Comparison of ENCODE assay signal across 32 cellular contexts in genomic region chr12:38516418-38516817, GRCh38.
DNase-seq lines count a peak whose midpoint lies in the region; ATAC-seq, FAIRE-seq and TF ChIP-seq lines count a peak whose summit lies in the region.
"Had no signal": no experiment of that assay in that cellular context is flagged by ENCODE, and none has a peak within 500 bp of the region (broad histone marks: within the 10 kb centered on the region; RNA-seq: fewer than 3 reads in every experiment).

No MANE protein-coding gene starts in this region.

- H3K27me3 Mint-ChIP-seq in endodermal cell (ENCODE audit: insufficient read depth) (no peaks in the 10 kb centered on the region), neural progenitor cell (ENCODE audit: insufficient read depth, low read depth) (peaks cover 2% of the 10 kb centered on the region), type B pancreatic cell (no peaks in the 10 kb centered on the region)
- H3K27me3 Mint-ChIP-seq: CD4-positive, alpha-beta memory T cell had no signal

- H3F3A ChIP-seq in neural progenitor cell (ENCODE audit: low read depth) (peaks cover 8% of the 10 kb centered on the region), smooth muscle cell (ENCODE audit: low read depth) (peaks cover 3% of the 10 kb centered on the region), PC-3 (ENCODE audit: low read length, unreplicated experiment) (no peaks in the 10 kb centered on the region)

- BruUV-seq in PC-3 (replicated peaks; lab: Mats Ljungman, UMichigan): no TSS peak

- H3K9ac ChIP-seq in endodermal cell (ENCODE audit: extremely low read depth, low read length, poor library complexity, severe bottlenecking): no peak overlapping the region
- no peak overlapping the region for H3K9ac ChIP-seq in neural progenitor cell
- no peak overlapping the region for H3K9ac ChIP-seq in smooth muscle cell (ENCODE audit: low read depth)
- no peak overlapping the region for H3K9ac ChIP-seq in PC-3 (ENCODE audit: low read length)

- H2AFZ ChIP-seq in neural progenitor cell (replicated peaks) (no peak overlapping the region), smooth muscle cell (ENCODE audit: low read depth) (no peak overlapping the region), PC-3 (ENCODE audit: low read length) (no peak overlapping the region)

- H3K79me2 ChIP-seq in neural progenitor cell (ENCODE audit: low read depth) (no peaks in the 10 kb centered on the region), smooth muscle cell (ENCODE audit: low read depth) (no peaks in the 10 kb centered on the region), PC-3 (ENCODE audit: low read length) (no peaks in the 10 kb centered on the region)

- H3K4me3 Mint-ChIP-seq in endodermal cell (no peak overlapping the region), neural progenitor cell (no peak overlapping the region), type B pancreatic cell (no peak overlapping the region)
- H3K4me3 Mint-ChIP-seq: CD4-positive, alpha-beta memory T cell had no signal

- no peak for ATAC-seq in PC-3
- ATAC-seq: HCT116, K562, Panc1 had no signal

- CTCF ChIA-PET in PC-3 (lab: Charles Lee): no interaction called here

- H3K27ac Mint-ChIP-seq in endodermal cell (no peak overlapping the region), neural progenitor cell (peak overlapping the region; percentile 98), type B pancreatic cell (no peak overlapping the region)
- H3K27ac Mint-ChIP-seq: CD4-positive, alpha-beta memory T cell had no signal

- H4K20me1 ChIP-seq in neural progenitor cell (ENCODE audit: low read depth): no peaks in the 10 kb centered on the region
- H4K20me1 ChIP-seq in smooth muscle cell (ENCODE audit: low read depth): no peaks in the 10 kb centered on the region
- no peaks in the 10 kb centered on the region for H4K20me1 ChIP-seq in PC-3 (ENCODE audit: low read length)

- no peak for TF ChIP-seq CTCF in endodermal cell (conservative IDR thresholded peaks at IDR 0.05)
- TF ChIP-seq CTCF in neural progenitor cell (IDR thresholded peaks at IDR 0.05): no peak
- TF ChIP-seq CTCF in smooth muscle cell (IDR thresholded peaks at IDR 0.05; ENCODE audit: borderline replicate concordance, insufficient read depth, poor library complexity, severe bottlenecking): no peak
- TF ChIP-seq CTCF in type B pancreatic cell (conservative IDR thresholded peaks at IDR 0.05): no peak
- TF ChIP-seq CTCF in PC-3 (conservative IDR thresholded peaks at IDR 0.05; ENCODE audit: low read depth, low read length): no peak

- H3K27ac ChIP-seq in endodermal cell (ENCODE audit: low read depth, low read length) (peak overlapping the region; percentile 25), neural progenitor cell (peak overlapping the region; percentile 89), smooth muscle cell (ENCODE audit: low read depth) (no peak overlapping the region), PC-3 (ENCODE audit: low read length) (no peak overlapping the region)
- H3K27ac ChIP-seq: HL-60, RWPE1 had no signal

- intact Hi-C loops in PC-3 (cut with micrococcal nuclease): no loop called here

- DNase-seq in OCI-M1 (lab: John Stamatoyannopoulos, UW) (peak; percentile 37), endodermal cell (no peak), neural progenitor cell (ENCODE audit: low spot score) (peak; percentile 57), smooth muscle cell (lab: John Stamatoyannopoulos, UW; ENCODE audit: unreplicated experiment) (no peak), urothelium cell line (ENCODE audit: low spot score) (no peak), type B pancreatic cell (ENCODE audit: extremely low spot score, unreplicated experiment) (no peak), PC-3 (no peak), HK-2 (ENCODE audit: unreplicated experiment) (no peak)
- DNase-seq: C1 segment of cervical spinal cord; Caco-2; CD4-positive, alpha-beta memory T cell; DMS 273 treated with DMSO at 0.1 percent for 48 hours; DMS79; EL; GDM1; Kasumi-1; NCI-H1092 treated with DMSO at 0.1 percent for 48 hours; NCI-H1436; NCI-H187; NCI-H2081 treated with DMSO at 0.1 percent for 48 hours; NCI-H2171; NCI-H345; NCI-H510A treated with DMSO at 0.1 percent for 48 hours; NK-92 treated with Interleukin-12 subunit alpha and Interleukin-12 subunit beta, amount 100 ng/mL, for 24 hours; SHP77 had no signal

- H3K4me1 Mint-ChIP-seq in endodermal cell: peaks cover 9% of the 10 kb centered on the region
- H3K4me1 Mint-ChIP-seq in neural progenitor cell: peaks cover 21% of the 10 kb centered on the region
- H3K4me1 Mint-ChIP-seq in type B pancreatic cell (ENCODE audit: unreplicated experiment): no peaks in the 10 kb centered on the region
- H3K4me1 Mint-ChIP-seq: CD4-positive, alpha-beta memory T cell had no signal

- peaks cover 5% of the 10 kb centered on the region for H3K9me3 ChIP-seq in endodermal cell (ENCODE audit: control insufficient read depth, low read length)
- no peaks in the 10 kb centered on the region for H3K9me3 ChIP-seq in neural progenitor cell (ENCODE audit: low read depth)
- H3K9me3 ChIP-seq in smooth muscle cell (replicated peaks; ENCODE audit: low read depth): no peaks in the 10 kb centered on the region
- no peaks in the 10 kb centered on the region for H3K9me3 ChIP-seq in PC-3 (ENCODE audit: low read length)
- H3K9me3 ChIP-seq: Caco-2 had no signal

- no peaks in the 10 kb centered on the region for H3K4me1 ChIP-seq in endodermal cell (ENCODE audit: control insufficient read depth, insufficient read depth, low read length)
- H3K4me1 ChIP-seq in neural progenitor cell: peaks cover 25% of the 10 kb centered on the region
- H3K4me1 ChIP-seq in smooth muscle cell (ENCODE audit: low read depth): peaks cover 33% of the 10 kb centered on the region
- H3K4me1 ChIP-seq in PC-3 (ENCODE audit: insufficient read depth, low read length): no peaks in the 10 kb centered on the region
- H3K4me1 ChIP-seq: Caco-2 had no signal

- WGBS in endodermal cell (ENCODE audit: insufficient coverage in 1 of 2, insufficient read length in 1 of 2), 2 experiments: 67 to 80% methylated on average over 1 to 2 of the region's 2 CpGs
- WGBS in smooth muscle cell (ENCODE audit: low lambda C conversion rate): 28% methylated on average over 2 of the region's 2 CpGs

- no peaks in the 10 kb centered on the region for H3K9me2 ChIP-seq in PC-3 (replicated peaks; ENCODE audit: low read length)

- no peak for FAIRE-seq in urothelium cell line (lab: Jason Lieb, UNC)
- FAIRE-seq: GM12878, H1, K562 had no signal

- H3K4me2 ChIP-seq in neural progenitor cell: peak overlapping the region; percentile 71
- H3K4me2 ChIP-seq in smooth muscle cell: peak overlapping the region; percentile 40
- no peak overlapping the region for H3K4me2 ChIP-seq in PC-3 (ENCODE audit: low read length)

- H3K36me3 Mint-ChIP-seq in endodermal cell (ENCODE audit: low read depth) (peaks cover 3% of the 10 kb centered on the region), neural progenitor cell (no peaks in the 10 kb centered on the region), type B pancreatic cell (no peaks in the 10 kb centered on the region)
- H3K36me3 Mint-ChIP-seq: CD4-positive, alpha-beta memory T cell had no signal

- H3K27me3 ChIP-seq in endodermal cell (ENCODE audit: control insufficient read depth, insufficient read depth, low read length, poor library complexity, severe bottlenecking): no peaks in the 10 kb centered on the region
- H3K27me3 ChIP-seq in neural progenitor cell: no peaks in the 10 kb centered on the region
- no peaks in the 10 kb centered on the region for H3K27me3 ChIP-seq in smooth muscle cell (ENCODE audit: low read depth)
- no peaks in the 10 kb centered on the region for H3K27me3 ChIP-seq in PC-3 (ENCODE audit: low read length)

- H3K4me3 ChIP-seq in endodermal cell (ENCODE audit: low read length) (no peak overlapping the region), neural progenitor cell (peak overlapping the region; percentile 17), smooth muscle cell (no peak overlapping the region), PC-3 (ENCODE audit: low read length) (no peak overlapping the region)
- H3K4me3 ChIP-seq: GM12878, K562 had no signal

- POLR2A ChIA-PET in PC-3 (lab: Charles Lee; ENCODE audit: unreplicated experiment): no interaction called here

- H3K36me3 ChIP-seq in endodermal cell (ENCODE audit: control insufficient read depth, insufficient read depth, low read length): no peaks in the 10 kb centered on the region
- no peaks in the 10 kb centered on the region for H3K36me3 ChIP-seq in neural progenitor cell
- H3K36me3 ChIP-seq in smooth muscle cell (ENCODE audit: low read depth): no peaks in the 10 kb centered on the region
- H3K36me3 ChIP-seq in PC-3 (ENCODE audit: low read depth, low read length): no peaks in the 10 kb centered on the region

- H3K9me3 Mint-ChIP-seq in endodermal cell (peaks cover 19% of the 10 kb centered on the region), neural progenitor cell (peaks cover 20% of the 10 kb centered on the region), type B pancreatic cell (no peaks in the 10 kb centered on the region)

Comparison
In these comparisons a context has a peak if more than half of its experiments do, and no peak if none do; other contexts are left out.
1. DNase-seq: peak in OCI-M1 (single experiment) and neural progenitor cell (single experiment); none in endodermal cell (single experiment), smooth muscle cell (single experiment), urothelium cell line (single experiment), type B pancreatic cell (single experiment), PC-3 (single experiment) and HK-2 (single experiment).
2. H3K27ac ChIP-seq: peak in endodermal cell (single experiment) and neural progenitor cell (single experiment); none in smooth muscle cell (single experiment) and PC-3 (single experiment).